8 cellular contexts compared by ENCODE assay signal in genomic region chr2:241149925-241150659, GRCh38. TPM values are rescaled to one million over a fixed set of nuclear protein-coding genes. Genes with fewer than 3 reads are reported as not detected.
DNase-seq lines count a peak whose midpoint lies in the region; ATAC-seq and TF ChIP-seq lines count a peak whose summit lies in the region.

PPP1R7 (plus strand) TSS chr2:241150467; CDS start chr2:241150496, 29 bp downstream.

- POLR2A ChIA-PET in GM10248 (lab: Yijun Ruan, JAX) = interaction anchor here (0.6 to 1.2 kb wide), 6 partner anchors 14 to 62 kb away, joined by 3 to 5 read pairs (median 4); no protein-coding TSS in a partner anchor
- POLR2A ChIA-PET in SK-N-SH (lab: Yijun Ruan, JAX) = no interaction called here

- CTCF ChIA-PET in GM10248 (lab: Yijun Ruan, JAX) (interaction anchor here (0.8 to 4.0 kb wide), 19 partner anchors 10 to 72 kb away, joined by 3 to 31 read pairs (median 5); no protein-coding TSS in a partner anchor), SK-N-SH (lab: Yijun Ruan, JAX) (interaction anchor here (0.7 to 2.4 kb wide), 10 partner anchors 17 to 299 kb away, joined by 3 to 10 read pairs (median 3); no protein-coding TSS in a partner anchor)

- 0% methylated on average over 38 of the region's 73 CpGs for WGBS in SK-N-SH (ENCODE audit: low lambda C conversion rate)

- H3F3A ChIP-seq in SK-N-SH (replicated peaks; ENCODE audit: insufficient read depth) = peaks cover 5% of the 10 kb centered on the region

- H3K79me2 ChIP-seq in SK-N-SH (ENCODE audit: insufficient read depth) = peaks cover 29% of the 10 kb centered on the region

- H4K20me1 ChIP-seq in SK-N-SH (ENCODE audit: insufficient read depth) = no peaks in the 10 kb centered on the region

- no peaks in the 10 kb centered on the region for H3K9me3 ChIP-seq in SK-N-SH

- ATAC-seq in HG02571 (IDR thresholded peaks at IDR 0.05; ENCODE audit: unreplicated experiment) = peak; percentile 73

- TF ChIP-seq CTCF in GM10248 (IDR thresholded peaks at IDR 0.05; ENCODE audit: control extremely low read depth, extremely low read depth, low read depth, missing control alignments) = peak; percentile 59
- TF ChIP-seq CTCF in SK-N-SH (IDR thresholded peaks at IDR 0.05) = no peak

- peaks cover 6 to 18% of the 10 kb centered on the region in 2 experiments; a peak in 3 of 4 replicates for H3K4me1 ChIP-seq in SK-N-SH (ENCODE audit: control insufficient read depth in 1 of 2, insufficient read depth in 2 of 2, low read depth in 1 of 2, low read length in 1 of 2)

- H3K9ac ChIP-seq in SK-N-SH = peak within 1 kb of the TSS; percentile 69; the same call in 1 of the 2 replicates

- DNase-seq in GM10248 (ENCODE audit: extremely low spot score) (peak; percentile 98), NCI-H1048 (lab: John Stamatoyannopoulos, UW) (peak; percentile 91), SK-N-SH (peak; percentile 98), germinal center (ENCODE audit: low spot score) (peak; percentile 99), occipital lobe (lab: John Stamatoyannopoulos, UW) (peak; percentile 92)
- peak; percentile 95 for DNase-seq in activated naive CD4-positive, alpha-beta T cell treated with anti-CD3 and anti-CD28 coated beads, Interleukin-2, amount 50 U/mL, for 16 hours

- H3K27me3 ChIP-seq in SK-N-SH (ENCODE audit: insufficient read depth) = no peaks in the 10 kb centered on the region

- H3K36me3 ChIP-seq in SK-N-SH (replicated peaks in 1 of 2; ENCODE audit: control insufficient read depth in 1 of 2, insufficient read depth in 2 of 2, low read length in 1 of 2) = peaks cover 0 to 4% of the 10 kb centered on the region in 2 experiments

- H3K4me3 ChIP-seq in SK-N-SH (ENCODE audit: low read depth in 2 of 2, low read length in 1 of 2) = peak within 1 kb of the TSS; percentile 81 to 94

- no peak for TF ChIP-seq EP300 in SK-N-SH (IDR thresholded peaks at IDR 0.05; ENCODE audit: borderline replicate concordance in 1 of 2, low read depth in 1 of 2, low read length in 1 of 2)

- peak within 1 kb of the TSS; percentile 14 to 67; a peak in 2 of 4 replicates for H3K27ac ChIP-seq in SK-N-SH (ENCODE audit: low read depth in 2 of 2, low read length in 1 of 2)
- peak within 1 kb of the TSS; percentile 70 for H3K27ac ChIP-seq in temporal lobe (ENCODE audit: low read depth, low read length)

- peak within 1 kb of the TSS; percentile 97 for H3K4me2 ChIP-seq in SK-N-SH

- TF ChIP-seq RAD21 in SK-N-SH (IDR thresholded peaks at IDR 0.05; ENCODE audit: low read length) = 0 out of 2 replicates have a peak, but pooled peaks have one; percentile 16

- peak within 1 kb of the TSS; percentile 98 for H2AFZ ChIP-seq in SK-N-SH (ENCODE audit: low read depth)

- H3K9me2 ChIP-seq in SK-N-SH = no peaks in the 10 kb centered on the region

TF ChIP-seq in SK-N-SH, 30 proteins besides CTCF, POLR2A, EP300 and RAD21 (continues in another document):
- TF ChIP-seq GABPA (IDR thresholded peaks at IDR 0.05; ENCODE audit: low read depth) (no peak; the same call in 1 of the 2 replicates), POLR2AphosphoS5 (IDR thresholded peaks at IDR 0.05; ENCODE audit: low read depth, low read length) (peak; percentile 64; the same call in 1 of the 2 replicates), JUND (IDR thresholded peaks at IDR 0.05) (no peak), MXI1 (IDR thresholded peaks at IDR 0.05; ENCODE audit: low read depth, low read length) (peak; percentile 48), RXRA (IDR thresholded peaks at IDR 0.05; ENCODE audit: borderline replicate concordance, low read depth) (no peak), SMC3 (IDR thresholded peaks at IDR 0.05; ENCODE audit: low read depth, low read length) (no peak), ELF1 (IDR thresholded peaks at IDR 0.05) (peak; percentile 79), USF1 (IDR thresholded peaks at IDR 0.05; ENCODE audit: borderline replicate concordance, low read depth) (no peak), GATA2 (CRISPR knock-in tag; IDR thresholded peaks at IDR 0.05) (no peak), TEAD4 (IDR thresholded peaks at IDR 0.05; ENCODE audit: borderline replicate concordance, insufficient read depth) (no peak), YY1 (IDR thresholded peaks at IDR 0.05; ENCODE audit: low read depth) (peak; percentile 95), CHD2 (IDR thresholded peaks at IDR 0.05; ENCODE audit: low read length, partially characterized antibody) (no peak), MEF2A (IDR thresholded peaks at IDR 0.05; ENCODE audit: borderline replicate concordance, low read depth) (no peak), RCOR1 (IDR thresholded peaks at IDR 0.05; ENCODE audit: low read length) (no peak), TAF1 (IDR thresholded peaks at IDR 0.05; ENCODE audit: borderline replicate concordance, low read depth, low read length) (peak; percentile 70), SIN3A (IDR thresholded peaks at IDR 0.05; ENCODE audit: borderline replicate concordance, low read depth, low read length) (0 out of 2 replicates have a peak, but pooled peaks have one; percentile 23)
- TF ChIP-seq, protein P1, sequence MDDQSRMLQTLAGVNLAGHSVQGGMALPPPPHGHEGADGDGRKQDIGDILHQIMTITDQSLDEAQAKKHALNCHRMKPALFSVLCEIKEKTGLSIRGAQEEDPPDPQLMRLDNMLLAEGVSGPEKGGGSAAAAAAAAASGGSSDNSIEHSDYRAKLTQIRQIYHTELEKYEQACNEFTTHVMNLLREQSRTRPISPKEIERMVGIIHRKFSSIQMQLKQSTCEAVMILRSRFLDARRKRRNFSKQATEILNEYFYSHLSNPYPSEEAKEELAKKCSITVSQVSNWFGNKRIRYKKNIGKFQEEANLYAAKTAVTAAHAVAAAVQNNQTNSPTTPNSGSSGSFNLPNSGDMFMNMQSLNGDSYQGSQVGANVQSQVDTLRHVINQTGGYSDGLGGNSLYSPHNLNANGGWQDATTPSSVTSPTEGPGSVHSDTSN (IDR thresholded peaks at IDR 0.05) = peak; percentile 20; the same call in 1 of the 2 replicates
- TF ChIP-seq, protein P2, sequence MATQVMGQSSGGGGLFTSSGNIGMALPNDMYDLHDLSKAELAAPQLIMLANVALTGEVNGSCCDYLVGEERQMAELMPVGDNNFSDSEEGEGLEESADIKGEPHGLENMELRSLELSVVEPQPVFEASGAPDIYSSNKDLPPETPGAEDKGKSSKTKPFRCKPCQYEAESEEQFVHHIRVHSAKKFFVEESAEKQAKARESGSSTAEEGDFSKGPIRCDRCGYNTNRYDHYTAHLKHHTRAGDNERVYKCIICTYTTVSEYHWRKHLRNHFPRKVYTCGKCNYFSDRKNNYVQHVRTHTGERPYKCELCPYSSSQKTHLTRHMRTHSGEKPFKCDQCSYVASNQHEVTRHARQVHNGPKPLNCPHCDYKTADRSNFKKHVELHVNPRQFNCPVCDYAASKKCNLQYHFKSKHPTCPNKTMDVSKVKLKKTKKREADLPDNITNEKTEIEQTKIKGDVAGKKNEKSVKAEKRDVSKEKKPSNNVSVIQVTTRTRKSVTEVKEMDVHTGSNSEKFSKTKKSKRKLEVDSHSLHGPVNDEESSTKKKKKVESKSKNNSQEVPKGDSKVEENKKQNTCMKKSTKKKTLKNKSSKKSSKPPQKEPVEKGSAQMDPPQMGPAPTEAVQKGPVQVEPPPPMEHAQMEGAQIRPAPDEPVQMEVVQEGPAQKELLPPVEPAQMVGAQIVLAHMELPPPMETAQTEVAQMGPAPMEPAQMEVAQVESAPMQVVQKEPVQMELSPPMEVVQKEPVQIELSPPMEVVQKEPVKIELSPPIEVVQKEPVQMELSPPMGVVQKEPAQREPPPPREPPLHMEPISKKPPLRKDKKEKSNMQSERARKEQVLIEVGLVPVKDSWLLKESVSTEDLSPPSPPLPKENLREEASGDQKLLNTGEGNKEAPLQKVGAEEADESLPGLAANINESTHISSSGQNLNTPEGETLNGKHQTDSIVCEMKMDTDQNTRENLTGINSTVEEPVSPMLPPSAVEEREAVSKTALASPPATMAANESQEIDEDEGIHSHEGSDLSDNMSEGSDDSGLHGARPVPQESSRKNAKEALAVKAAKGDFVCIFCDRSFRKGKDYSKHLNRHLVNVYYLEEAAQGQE (IDR thresholded peaks at IDR 0.05; ENCODE audit: low read depth, low read length) = no peak
- TF ChIP-seq, protein P3, sequence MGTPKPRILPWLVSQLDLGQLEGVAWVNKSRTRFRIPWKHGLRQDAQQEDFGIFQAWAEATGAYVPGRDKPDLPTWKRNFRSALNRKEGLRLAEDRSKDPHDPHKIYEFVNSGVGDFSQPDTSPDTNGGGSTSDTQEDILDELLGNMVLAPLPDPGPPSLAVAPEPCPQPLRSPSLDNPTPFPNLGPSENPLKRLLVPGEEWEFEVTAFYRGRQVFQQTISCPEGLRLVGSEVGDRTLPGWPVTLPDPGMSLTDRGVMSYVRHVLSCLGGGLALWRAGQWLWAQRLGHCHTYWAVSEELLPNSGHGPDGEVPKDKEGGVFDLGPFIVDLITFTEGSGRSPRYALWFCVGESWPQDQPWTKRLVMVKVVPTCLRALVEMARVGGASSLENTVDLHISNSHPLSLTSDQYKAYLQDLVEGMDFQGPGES (IDR thresholded peaks at IDR 0.05; ENCODE audit: low read depth, low read length) = peak; percentile 62
- TF ChIP-seq, protein P4, sequence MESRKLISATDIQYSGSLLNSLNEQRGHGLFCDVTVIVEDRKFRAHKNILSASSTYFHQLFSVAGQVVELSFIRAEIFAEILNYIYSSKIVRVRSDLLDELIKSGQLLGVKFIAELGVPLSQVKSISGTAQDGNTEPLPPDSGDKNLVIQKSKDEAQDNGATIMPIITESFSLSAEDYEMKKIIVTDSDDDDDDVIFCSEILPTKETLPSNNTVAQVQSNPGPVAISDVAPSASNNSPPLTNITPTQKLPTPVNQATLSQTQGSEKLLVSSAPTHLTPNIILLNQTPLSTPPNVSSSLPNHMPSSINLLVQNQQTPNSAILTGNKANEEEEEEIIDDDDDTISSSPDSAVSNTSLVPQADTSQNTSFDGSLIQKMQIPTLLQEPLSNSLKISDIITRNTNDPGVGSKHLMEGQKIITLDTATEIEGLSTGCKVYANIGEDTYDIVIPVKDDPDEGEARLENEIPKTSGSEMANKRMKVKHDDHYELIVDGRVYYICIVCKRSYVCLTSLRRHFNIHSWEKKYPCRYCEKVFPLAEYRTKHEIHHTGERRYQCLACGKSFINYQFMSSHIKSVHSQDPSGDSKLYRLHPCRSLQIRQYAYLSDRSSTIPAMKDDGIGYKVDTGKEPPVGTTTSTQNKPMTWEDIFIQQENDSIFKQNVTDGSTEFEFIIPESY (IDR thresholded peaks at IDR 0.05; ENCODE audit: borderline replicate concordance, low read depth) = no peak

RNA-seq across cellular contexts. Expression of gene PPP1R7, which starts in this region (rescaled TPM):
- polyA plus RNA-seq in SK-N-SH (2012; rRNA removed) = 47.2 and 56.9 TPM in 2 replicates
- polyA plus RNA-seq in SK-N-SH (2012; cell fraction: cytosol; rRNA removed) = 62.1 and 77.7 TPM in 2 replicates
- polyA plus RNA-seq in SK-N-SH (2012; cell fraction: nucleus; rRNA removed) = 24.6 and 36.5 TPM in 2 replicates
- total RNA-seq in occipital lobe = 38.5 TPM
- 27.0 TPM for total RNA-seq in temporal lobe

Comparison
In these comparisons a context has a peak if more than half of its experiments do, and no peak if none do; other contexts are left out.
1. Peak in every context shown above with its lines: DNase-seq, ATAC-seq, H3K4me3 ChIP-seq and H3K27ac ChIP-seq.